In the genomic region with DNA sequence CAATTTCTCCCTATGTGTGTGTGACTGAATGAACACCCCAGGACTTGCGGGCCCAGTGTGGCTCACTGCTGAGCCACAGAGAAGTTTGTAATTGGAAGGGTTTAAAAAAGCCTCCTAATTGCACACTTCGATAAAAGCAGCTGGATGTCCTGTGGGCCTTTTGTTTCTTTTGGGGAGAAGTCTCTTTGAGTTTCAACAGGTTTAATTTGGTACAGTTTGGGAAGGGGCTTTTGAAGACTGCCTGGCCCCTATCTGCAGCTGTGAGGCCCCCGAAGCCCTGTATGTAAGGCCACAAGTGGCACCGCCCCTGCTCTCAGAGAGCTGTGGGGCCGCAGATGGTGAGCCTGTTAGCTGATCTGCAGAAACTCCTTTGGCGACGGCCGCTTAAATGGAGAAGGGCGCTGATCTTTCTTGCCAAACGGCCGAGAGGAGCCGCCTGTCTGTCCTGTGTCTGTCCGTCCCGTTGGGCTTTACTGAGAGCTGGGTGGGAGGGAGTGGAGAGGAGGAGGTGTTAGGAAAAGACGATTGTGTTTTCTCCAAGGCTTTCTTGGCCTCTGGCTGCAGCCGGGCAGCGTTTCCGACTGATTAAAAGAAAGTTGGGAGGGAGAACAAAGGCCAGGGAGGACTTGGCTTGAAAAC, we compare ENCODE assay signal across 9 cellular contexts. TPM values are rescaled to one million over a fixed set of nuclear protein-coding genes. Genes with fewer than 3 reads are reported as not detected.
A peak's percentile ranks its signal among the peaks of the same experiment; 100 is the strongest.
DNase-seq lines count a peak whose midpoint lies in the region; TF ChIP-seq lines count a peak whose summit lies in the region.
"Had no signal": no experiment of that assay in that cellular context is flagged by ENCODE, and none has a peak within 500 bp of the region (broad histone marks: within the 10 kb centered on the region; RNA-seq: fewer than 3 reads in every experiment).

No MANE protein-coding gene starts in this region.

- WGBS in iPS DF 6.9 (ENCODE audit: insufficient coverage, insufficient read length): no CpG with 5 or more reads among the region's 18 CpGs

- H3K9me3 ChIP-seq in iPS DF 6.9 (ENCODE audit: control insufficient read depth, insufficient read depth, low read length) (no peaks in the 10 kb centered on the region), skeletal muscle tissue (ENCODE audit: control insufficient read depth in 3 of 3, low read length in 3 of 3) (no peaks in the 10 kb centered on the region)

- peak overlapping the region; percentile 100 for H3K4me3 ChIP-seq in HFF-Myc (replicated peaks; ENCODE audit: low read depth, low read length)
- H3K4me3 ChIP-seq in iPS DF 6.9 (ENCODE audit: low read length): peak overlapping the region; percentile 93; the same call in 1 of the 2 replicates
- H3K4me3 ChIP-seq in skeletal muscle tissue (ENCODE audit: low read length in 3 of 3): peak overlapping the region in 2 of 3 donors; percentile 35 to 78

- H3K27ac ChIP-seq in iPS DF 6.9 (ENCODE audit: low read length): no peak overlapping the region
- no peak overlapping the region for H3K27ac ChIP-seq in skeletal muscle tissue (ENCODE audit: low read depth, low read length)

- H3K36me3 ChIP-seq in iPS DF 6.9 (ENCODE audit: control insufficient read depth, insufficient read depth, low read length) (no peaks in the 10 kb centered on the region), skeletal muscle tissue (ENCODE audit: control insufficient read depth in 3 of 3, insufficient read depth in 3 of 3, low read length in 3 of 3) (no peaks in the 10 kb centered on the region)

- DNase-seq in HFF-Myc (ENCODE audit: extremely low read depth, low read depth) (no peak), astrocyte of the hippocampus (ENCODE audit: low read depth, low spot score) (peak; percentile 78), iPS DF 6.9 (ENCODE audit: low read depth, low spot score) (no peak), inferior parietal cortex (ENCODE audit: extremely low spot score) (no peak), NCI-H146 treated with DMSO at 0.1 percent for 48 hours (lab: John Stamatoyannopoulos, UW; ENCODE audit: unreplicated experiment) (no peak), kidney glomerular epithelial cell (lab: John Stamatoyannopoulos, UW) (no peak)
- DNase-seq in activated naive CD4-positive, alpha-beta T cell treated with anti-CD3 and anti-CD28 coated beads, Interleukin-2, amount 50 U/mL, for 16 hours: no peak
- DNase-seq: NCI-H2081 treated with DMSO at 0.1 percent for 48 hours had no signal

- no peak for TF ChIP-seq CTCF in HFF-Myc (IDR thresholded peaks at IDR 0.05; ENCODE audit: low read depth, low read length, missing control alignments)

- H3K9ac ChIP-seq in skeletal muscle tissue (ENCODE audit: low read depth in 1 of 3, low read length in 3 of 3): peak overlapping the region in 1 of 3 donors; percentile 54

- H3K27me3 ChIP-seq in iPS DF 6.9 (ENCODE audit: control insufficient read depth, insufficient read depth, low read length): no peaks in the 10 kb centered on the region
- peaks cover 8 to 28% (median 22%) of the 10 kb centered on the region in 3 donors for H3K27me3 ChIP-seq in skeletal muscle tissue (ENCODE audit: control insufficient read depth in 3 of 3, insufficient read depth in 3 of 3, low read length in 3 of 3)

- H3K4me1 ChIP-seq in iPS DF 6.9 (ENCODE audit: control insufficient read depth, insufficient read depth, low read length): peaks cover 8% of the 10 kb centered on the region; the same call in 1 of the 2 replicates
- peaks cover 0 to 18% (median 11%) of the 10 kb centered on the region in 3 donors for H3K4me1 ChIP-seq in skeletal muscle tissue (ENCODE audit: control insufficient read depth in 3 of 3, insufficient read depth in 3 of 3, low read length in 3 of 3)

RNA-seq across cellular contexts. Expression of a gene that starts 2.1 kb away (rescaled TPM):
- total RNA-seq in skeletal muscle tissue: 105 TPM
